13 cellular contexts compared by ENCODE assay signal in the genomic region with DNA sequence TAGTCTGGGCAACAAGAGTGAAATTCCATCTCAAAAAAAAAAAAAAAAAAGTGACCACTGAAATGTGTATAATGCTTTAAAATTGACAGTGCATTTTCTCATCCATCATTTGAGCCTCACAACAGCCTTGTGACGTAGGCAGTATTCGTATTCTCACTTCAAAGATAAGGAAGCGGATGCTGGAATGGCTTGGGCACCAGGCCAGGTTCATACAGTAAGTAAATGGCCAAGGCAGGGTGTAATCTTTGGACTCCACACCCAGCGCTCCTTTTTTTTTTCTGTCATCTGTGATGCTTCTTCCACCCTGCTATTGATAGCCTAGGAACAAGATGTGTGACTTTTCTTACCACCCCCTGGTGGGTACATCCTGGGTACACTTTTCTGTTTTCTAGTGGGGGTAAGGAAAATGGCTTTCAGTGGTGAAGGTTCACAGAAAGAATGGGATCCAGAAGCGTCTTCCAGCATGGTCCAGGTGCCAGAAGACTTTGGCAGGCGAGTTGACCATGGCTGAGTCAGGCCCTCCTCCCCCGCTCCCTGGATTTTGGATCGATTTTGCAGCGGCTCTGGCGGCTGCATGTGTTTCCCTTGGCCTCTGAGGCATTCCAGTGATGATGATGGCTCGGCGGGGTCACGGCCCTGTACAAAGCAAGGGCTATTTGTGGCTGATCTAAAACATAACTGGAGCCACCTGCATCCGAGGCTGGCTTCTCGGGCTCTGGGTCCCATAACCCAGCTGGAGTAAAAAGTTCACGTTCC.
A peak's percentile ranks its signal among the peaks of the same experiment; 100 is the strongest.
DNase-seq lines count a peak whose midpoint lies in the region; ATAC-seq and TF ChIP-seq lines count a peak whose summit lies in the region.
"Had no signal": no experiment of that assay in that cellular context is flagged by ENCODE, and none has a peak within 500 bp of the region (broad histone marks: within the 10 kb centered on the region; RNA-seq: fewer than 3 reads in every experiment).

No MANE protein-coding gene starts in this region.

- no peak for TF ChIP-seq POLR2A in gastroesophageal sphincter (IDR thresholded peaks at IDR 0.05)

- H3K9me3 ChIP-seq in mammary epithelial cell (replicated peaks; ENCODE audit: insufficient read depth, low read length) (no peaks in the 10 kb centered on the region), gastroesophageal sphincter (peaks cover 0 to 13% (median 0%) of the 10 kb centered on the region in 3 donors), neuronal stem cell (replicated peaks in 1 of 2; ENCODE audit: control insufficient read depth in 2 of 2, insufficient read depth in 1 of 2, low read depth in 1 of 2, low read length in 2 of 2) (no peaks in the 10 kb centered on the region)

- H3K27ac Mint-ChIP-seq in MCF 10A (ENCODE audit: low read depth, unreplicated experiment) (no peak overlapping the region), natural killer cell (no peak overlapping the region)
- H3K27ac Mint-ChIP-seq: activated CD8-positive, alpha-beta T cell treated with anti-CD3 and anti-CD28 coated beads for 36 hours; memory B cell had no signal

- H2BK120ac ChIP-seq in neuronal stem cell (ENCODE audit: low read depth, low read length): no peak overlapping the region

- no peaks in the 10 kb centered on the region for H4K20me1 ChIP-seq in mammary epithelial cell (ENCODE audit: insufficient read depth, low read length)

- H2BK15ac ChIP-seq in neuronal stem cell (ENCODE audit: low read length): no peak overlapping the region

- H3K79me1 ChIP-seq in neuronal stem cell (ENCODE audit: low read depth, low read length): no peaks in the 10 kb centered on the region

- no peak overlapping the region for H3K4me2 ChIP-seq in mammary epithelial cell (ENCODE audit: insufficient read depth, low read depth, low read length)
- no peak overlapping the region for H3K4me2 ChIP-seq in neuronal stem cell (ENCODE audit: insufficient read depth, low read length, poor library complexity, severe bottlenecking)

- no peak overlapping the region for H4K91ac ChIP-seq in neuronal stem cell (ENCODE audit: low read depth, low read length, poor library complexity)

- H3K27me3 ChIP-seq in mammary epithelial cell (ENCODE audit: insufficient read depth, low read length): no peaks in the 10 kb centered on the region
- no peaks in the 10 kb centered on the region for H3K27me3 ChIP-seq in gastroesophageal sphincter
- no peaks in the 10 kb centered on the region for H3K27me3 ChIP-seq in neuronal stem cell (ENCODE audit: control insufficient read depth in 3 of 3, insufficient read depth in 3 of 3, low read depth in 1 of 3, low read length in 3 of 3)

- CTCF ChIA-PET in MCF 10A (lab: Yijun Ruan, JAX): no interaction called here
- CTCF ChIA-PET in mammary epithelial cell (lab: Charles Lee; ENCODE audit: low non-redundant PET): interaction anchor here (0.6 kb wide), 1 partner anchor 10 kb away, joined by 8 read pairs; no protein-coding TSS in a partner anchor

- H3K27me3 Mint-ChIP-seq in MCF 10A (ENCODE audit: insufficient read depth, unreplicated experiment) (no peaks in the 10 kb centered on the region), natural killer cell (ENCODE audit: low read depth in 2 of 2) (peaks cover 7 to 20% of the 10 kb centered on the region in 2 donors)

- H3K4me1 ChIP-seq in mammary epithelial cell (ENCODE audit: insufficient read depth, low read length) (no peaks in the 10 kb centered on the region), gastroesophageal sphincter (peaks cover 5 to 63% (median 20%) of the 10 kb centered on the region in 3 donors), neuronal stem cell (ENCODE audit: control insufficient read depth in 2 of 2, insufficient read depth in 1 of 2, low read depth in 1 of 2, low read length in 2 of 2) (no peaks in the 10 kb centered on the region)

- H3K4me3 Mint-ChIP-seq in MCF 10A (ENCODE audit: unreplicated experiment): no peak overlapping the region
- no peak overlapping the region for H3K4me3 Mint-ChIP-seq in natural killer cell
- H3K4me3 Mint-ChIP-seq: activated CD8-positive, alpha-beta T cell treated with anti-CD3 and anti-CD28 coated beads for 36 hours; memory B cell had no signal

- H3K4me3 ChIP-seq in mammary epithelial cell (replicated peaks in 1 of 3; ENCODE audit: insufficient read depth in 1 of 3, low read depth in 2 of 3, low read length in 3 of 3) (no peak overlapping the region), gastroesophageal sphincter (no peak overlapping the region), neuronal stem cell (ENCODE audit: low read length in 2 of 2) (no peak overlapping the region)

- H3K9ac ChIP-seq in mammary epithelial cell (ENCODE audit: insufficient read depth, low read length) (no peak overlapping the region), neuronal stem cell (ENCODE audit: low read depth, low read length, poor library complexity) (no peak overlapping the region)

- H3K18ac ChIP-seq in neuronal stem cell (ENCODE audit: low read length): no peak overlapping the region

- H3K36me3 Mint-ChIP-seq in MCF 10A (ENCODE audit: insufficient read depth, unreplicated experiment) (no peaks in the 10 kb centered on the region), natural killer cell (peaks cover 10% of the 10 kb centered on the region)

- H3K9me3 Mint-ChIP-seq in MCF 10A (ENCODE audit: unreplicated experiment): peaks cover 7% of the 10 kb centered on the region
- H3K9me3 Mint-ChIP-seq in natural killer cell: peaks cover 9 to 11% of the 10 kb centered on the region in 2 donors

- H4K8ac ChIP-seq in neuronal stem cell (ENCODE audit: low read depth, low read length): no peak overlapping the region

- H3K14ac ChIP-seq in neuronal stem cell (ENCODE audit: low read length): no peak overlapping the region

- H3K79me2 ChIP-seq in mammary epithelial cell (ENCODE audit: insufficient read depth, low read length): no peaks in the 10 kb centered on the region

- no peak overlapping the region for H2BK12ac ChIP-seq in neuronal stem cell (ENCODE audit: low read length)

- peaks cover 6% of the 10 kb centered on the region for H3K4me1 Mint-ChIP-seq in MCF 10A (ENCODE audit: insufficient read depth, unreplicated experiment)
- no peaks in the 10 kb centered on the region for H3K4me1 Mint-ChIP-seq in natural killer cell
- H3K4me1 Mint-ChIP-seq: memory B cell had no signal

- in situ Hi-C loops in mammary epithelial cell (cut with MboI; ENCODE audit: low sequenced_read_pairs in 2 of 2): no loop called here

- no peak overlapping the region for H2AFZ ChIP-seq in mammary epithelial cell (ENCODE audit: low read depth, low read length)
- H2AFZ ChIP-seq in neuronal stem cell (ENCODE audit: low read length): no peak overlapping the region

- no peak overlapping the region for H3K4ac ChIP-seq in neuronal stem cell (ENCODE audit: low read length)

- TF ChIP-seq CTCF in MCF 10A (IDR thresholded peaks at IDR 0.05; ENCODE audit: unreplicated experiment): no peak
- no peak for TF ChIP-seq CTCF in mammary epithelial cell (conservative IDR thresholded peaks at IDR 0.05 in 1 of 2, IDR thresholded peaks at IDR 0.05 in 1 of 2; ENCODE audit: extremely low read depth in 1 of 2, insufficient read depth in 1 of 2, low read depth in 1 of 2, low read length in 2 of 2)
- TF ChIP-seq CTCF in gastroesophageal sphincter (IDR thresholded peaks at IDR 0.05): peak in 1 of 4 experiments; percentile 9
- no peak for TF ChIP-seq CTCF in natural killer cell (IDR thresholded peaks at IDR 0.05)

- ATAC-seq in gastroesophageal sphincter: peak; percentile 84
- no peak for ATAC-seq in HG03520 (IDR thresholded peaks at IDR 0.05; ENCODE audit: unreplicated experiment)
- no peak for ATAC-seq in natural killer cell
- ATAC-seq: activated CD8-positive, alpha-beta T cell treated with anti-CD3 and anti-CD28 coated beads for 36 hours had no signal

- DNase-seq in MCF 10A (ENCODE audit: unreplicated experiment): peak; percentile 53
- no peak for DNase-seq in mammary epithelial cell
- no peak for DNase-seq in neuronal stem cell (ENCODE audit: low spot score)
- DNase-seq in activated CD4-positive, alpha-beta T cell treated with anti-CD3 and anti-CD28 coated beads for 4 hours: no peak
- DNase-seq in RPMI8226: no peak
- DNase-seq in natural killer cell: no peak
- DNase-seq: 8988T; activated CD8-positive, alpha-beta T cell treated with anti-CD3 and anti-CD28 coated beads for 36 hours; SHP77 treated with DMSO at 0.1 percent for 48 hours; stimulated activated CD4-positive, alpha-beta T cell treated with anti-CD3 and anti-CD28 coated beads, Interleukin-4, amount 100 ng/mL, for 24 hours had no signal

- TF ChIP-seq EP300 in gastroesophageal sphincter (IDR thresholded peaks at IDR 0.05): no peak

- H3K36me3 ChIP-seq in mammary epithelial cell (ENCODE audit: insufficient read depth, low read length) (no peaks in the 10 kb centered on the region), gastroesophageal sphincter (no peaks in the 10 kb centered on the region), neuronal stem cell (replicated peaks in 1 of 2; ENCODE audit: control insufficient read depth in 2 of 2, insufficient read depth in 2 of 2, low read length in 2 of 2) (no peaks in the 10 kb centered on the region)

- POLR2A ChIA-PET in MCF 10A (lab: Yijun Ruan, JAX): no interaction called here

- 52% methylated on average over 16 of the region's 16 CpGs for WGBS in mammary epithelial cell (ENCODE audit: low coverage, missing lambda C conversion rate)
- WGBS in gastroesophageal sphincter (ENCODE audit: low coverage in 1 of 2), 2 donors: 22 to 25% methylated on average over 11 to 14 of the region's 16 CpGs
- no CpG with 5 or more reads among the region's 16 CpGs for WGBS in neuronal stem cell (ENCODE audit: extremely low coverage in 2 of 2, insufficient read length in 2 of 2, insufficient replicate concordance in 1 of 2), 2 donors

- BruUV-seq in MCF 10A (replicated peaks; lab: Mats Ljungman, UMichigan) (no TSS peak), mammary epithelial cell (replicated peaks; lab: Mats Ljungman, UMichigan) (no TSS peak)

- peak overlapping the region; percentile 9 for H2AK5ac ChIP-seq in neuronal stem cell (ENCODE audit: low read depth, low read length)

- intact Hi-C loops in MCF 10A (cut with micrococcal nuclease) (no loop called here), mammary epithelial cell (cut with micrococcal nuclease) (no loop called here), natural killer cell (cut with micrococcal nuclease) (no loop called here)

- dilution Hi-C loops in mammary epithelial cell (cut with HindIII; ENCODE audit: low sequenced_read_pairs): no loop called here

- H3K27ac ChIP-seq in mammary epithelial cell (ENCODE audit: insufficient read depth, low read depth, low read length): no peak overlapping the region
- peak overlapping the region; percentile 26 to 87 (median 86) for H3K27ac ChIP-seq in gastroesophageal sphincter
- H3K27ac ChIP-seq in neuronal stem cell (replicated peaks; ENCODE audit: low read length): no peak overlapping the region

- H3K23ac ChIP-seq in neuronal stem cell (ENCODE audit: low read depth, low read length, poor library complexity): no peak overlapping the region

- H2BK5ac ChIP-seq in neuronal stem cell (ENCODE audit: low read length): no peak overlapping the region

Comparison
In these comparisons a context has a peak if more than half of its experiments do, and no peak if none do; other contexts are left out.
1. H3K27ac ChIP-seq: peak in gastroesophageal sphincter (4 of 4); none in mammary epithelial cell (single experiment) and neuronal stem cell (single experiment).